ENCODE assay signal across 1 cellular context in genomic region chr3:152056073-152056472, GRCh38.
TF ChIP-seq lines count a peak whose summit lies in the region.

No MANE protein-coding gene starts in this region.

TF ChIP-seq in HCT116, 20 proteins besides CTCF, POLR2A, EP300 and RAD21 (continued from another document):
- TF ChIP-seq REST (IDR thresholded peaks at IDR 0.05; ENCODE audit: low read depth) (no peak), ZBTB33 (IDR thresholded peaks at IDR 0.05; ENCODE audit: extremely low read depth, insufficient replicate concordance, low read length) (no peak), ZFX (IDR thresholded peaks at IDR 0.05) (no peak), EZH2phosphoT487 (IDR thresholded peaks at IDR 0.05; ENCODE audit: borderline replicate concordance) (no peak), FOSL1 (IDR thresholded peaks at IDR 0.05; ENCODE audit: low read depth) (no peak), SRF (IDR thresholded peaks at IDR 0.05; ENCODE audit: low read depth) (no peak), ZNF274 (IDR thresholded peaks at IDR 0.05; ENCODE audit: low read depth, low read length) (no peak)
